ENCODE assay signal across 21 cellular contexts in genomic region chr21:33651965-33652680, GRCh38. TPM values are rescaled to one million over a fixed set of nuclear protein-coding genes. Genes with fewer than 3 reads are reported as not detected.
DNase-seq lines count a peak whose midpoint lies in the region; ATAC-seq and TF ChIP-seq lines count a peak whose summit lies in the region.
"Had no signal": no experiment of that assay in that cellular context is flagged by ENCODE, and none has a peak within 500 bp of the region (broad histone marks: within the 10 kb centered on the region; RNA-seq: fewer than 3 reads in every experiment).

No MANE protein-coding gene starts in this region.

- H3K27me3 ChIP-seq in suprapubic skin: no peaks in the 10 kb centered on the region
- H3K27me3 ChIP-seq: neutrophil, spleen had no signal

- peak; percentile 26 for DNase-seq in DMS53 (lab: John Stamatoyannopoulos, UW)
- DNase-seq in DMS53 treated with DMSO at 0.1 percent for 48 hours (lab: John Stamatoyannopoulos, UW; ENCODE audit: unreplicated experiment): no peak
- DNase-seq in NCI-H146 treated with DMSO at 0.1 percent for 48 hours (lab: John Stamatoyannopoulos, UW; ENCODE audit: unreplicated experiment): peak; percentile 46
- peak; percentile 30 to 37 for DNase-seq in SHP77 (lab: John Stamatoyannopoulos, UW)
- peak; percentile 41 for DNase-seq in myocyte (ENCODE audit: low read depth)
- DNase-seq in suprapubic skin (ENCODE audit: low spot score in 2 of 2): no peak
- DNase-seq in NOMO-1 (lab: John Stamatoyannopoulos, UW; ENCODE audit: unreplicated experiment in 2 of 2): no peak
- DNase-seq: 8988T; activated CD4-positive, alpha-beta T cell treated with anti-CD3 and anti-CD28 coated beads, Interleukin-2, amount 10 ng/mL, durations not matched to agents 7 days and 5 days; activated CD8-positive, alpha-beta memory T cell treated with anti-CD3 and anti-CD28 coated beads, Interleukin-2, amount 50 U/mL, for 4 hours; activated naive CD8-positive, alpha-beta T cell treated with anti-CD3 and anti-CD28 coated beads for 36 hours; H7; left colon; mucosa of descending colon; spleen; stimulated activated CD4-positive, alpha-beta T cell treated with anti-CD3 and anti-CD28 coated beads, Interleukin-4, amount 100 ng/mL, for 24 hours; T-helper 1 cell; trophoblast cell had no signal

- H3K4me1 ChIP-seq in suprapubic skin: peaks cover 16% of the 10 kb centered on the region

- no peaks in the 10 kb centered on the region for H3K9me3 ChIP-seq in suprapubic skin
- H3K9me3 ChIP-seq: mucosa of descending colon, neutrophil, spleen had no signal

- no peak overlapping the region for H3K27ac ChIP-seq in suprapubic skin
- H3K27ac ChIP-seq: KMS-11, neutrophil had no signal

- no peaks in the 10 kb centered on the region for H3K36me3 ChIP-seq in suprapubic skin
- H3K36me3 ChIP-seq: neutrophil, spleen had no signal

- TF ChIP-seq CTCF in suprapubic skin (IDR thresholded peaks at IDR 0.05): no peak

- TF ChIP-seq POLR2A in suprapubic skin (IDR thresholded peaks at IDR 0.05): no peak

- 87% methylated on average over 8 of the region's 8 CpGs for WGBS in suprapubic skin

- H3K4me3 ChIP-seq in suprapubic skin: no peak overlapping the region
- H3K4me3 ChIP-seq: mucosa of descending colon, spleen had no signal

- no peak for TF ChIP-seq EP300 in suprapubic skin (IDR thresholded peaks at IDR 0.05)

- ATAC-seq in GM18907 (IDR thresholded peaks at IDR 0.05; ENCODE audit: unreplicated experiment): no peak
- ATAC-seq: left colon, mucosa of descending colon had no signal

RNA-seq across cellular contexts. Expression of gene ITSN1, which starts 9.8 kb away (rescaled TPM):
- total RNA-seq in myocyte (32.2 and 36.8 TPM in 2 replicates), suprapubic skin (10 to 100 TPM; 23.8 to 53.3 (median 35.2) TPM)
- polyA plus RNA-seq in myocyte (2012): 16.2 TPM

RNA-seq across cellular contexts. Expression of gene CRYZL1, which starts 10.6 kb away (rescaled TPM):
- 13.7 and 19.1 TPM in 2 replicates for total RNA-seq in myocyte
- 19.3 TPM for polyA plus RNA-seq in myocyte (2012)
- 10 to 100 TPM; 13.8 to 99.7 (median 23.7) TPM for total RNA-seq in suprapubic skin

Comparison
In these comparisons a context has a peak if more than half of its experiments do, and no peak if none do; other contexts are left out.
1. DNase-seq: peak in DMS53 (single experiment), NCI-H146 treated with DMSO at 0.1 percent for 48 hours (single experiment), SHP77 (2 of 2) and myocyte (single experiment); none in DMS53 treated with DMSO at 0.1 percent for 48 hours (single experiment), suprapubic skin (0 of 2) and NOMO-1 (0 of 2).